Comparison of ENCODE assay signal across 16 cellular contexts in the genomic region with DNA sequence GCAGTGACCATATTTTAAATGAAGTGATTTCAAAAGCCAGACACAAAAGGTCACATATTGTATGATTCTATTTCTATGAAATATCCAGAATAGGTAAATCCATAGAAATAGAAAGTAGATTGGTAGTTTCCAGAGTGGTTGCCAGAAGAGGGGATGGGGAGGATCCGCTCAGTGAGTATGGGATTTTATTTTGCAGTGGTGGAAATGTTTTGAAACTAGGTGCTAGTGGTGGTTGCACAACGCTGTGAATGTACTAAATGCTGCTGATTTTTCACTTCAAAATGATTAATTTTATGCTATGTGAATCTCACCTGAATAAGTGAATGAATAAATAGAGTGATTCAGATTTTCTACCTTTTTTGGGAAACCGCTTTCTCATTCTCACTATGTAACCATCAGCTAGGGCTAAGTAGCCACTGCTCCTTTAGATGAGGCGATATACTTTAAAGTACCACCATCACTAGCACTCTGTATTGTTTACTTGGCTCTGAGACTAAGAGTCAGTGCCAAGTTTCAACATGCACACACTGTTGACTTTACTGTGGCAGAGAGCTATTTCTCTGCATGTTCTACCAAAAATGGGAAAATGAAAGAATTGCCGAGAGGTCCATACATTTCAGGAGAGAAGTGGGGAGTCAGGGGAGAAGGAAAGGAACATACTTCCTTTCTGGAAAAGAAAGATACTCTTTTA.
"Had no signal": no experiment of that assay in that cellular context is flagged by ENCODE, and none has a peak within 500 bp of the region (broad histone marks: within the 10 kb centered on the region; RNA-seq: fewer than 3 reads in every experiment).

No MANE protein-coding gene starts in this region.

- H3K4me1 ChIP-seq: colonic mucosa, sigmoid colon had no signal

- H3K27me3 ChIP-seq: body of pancreas, colonic mucosa, esophagus muscularis mucosa, ovary, sigmoid colon had no signal

- H3K27ac ChIP-seq: body of pancreas, colonic mucosa, esophagus muscularis mucosa, ovary, sigmoid colon had no signal

- DNase-seq: activated CD4-positive, alpha-beta memory T cell treated with anti-CD3 and anti-CD28 coated beads, Interleukin-2, amount 10 ng/mL, durations not matched to agents 7 days and 5 days; activated CD4-positive, alpha-beta T cell treated with anti-CD3 and anti-CD28 coated beads for 4 hours; activated effector memory CD4-positive, alpha-beta T cell treated with Interleukin-2 at 50 U/mL for 16 hours; activated T-cell treated with anti-CD3 and anti-CD28 coated beads, Interleukin-2, amount 50 U/mL, for 4 hours; amniotic stem cell; body of pancreas; central memory CD4-positive, alpha-beta T cell; colonic mucosa; foreskin fibroblast; naive B cell; ovary; sigmoid colon; stimulated activated CD4-positive, alpha-beta T cell treated with anti-CD3 and anti-CD28 coated beads, Interleukin-1b, Interleukin-23, amount 100 ng/mL, for 48 hours; stimulated activated naive CD8-positive, alpha-beta T cell treated with anti-CD3 and anti-CD28 coated beads, Interleukin-15, amount 100 ng/mL, for 72 hours had no signal

- H3K9me3 ChIP-seq: body of pancreas, colonic mucosa, esophagus muscularis mucosa, ovary, sigmoid colon had no signal

- H3K36me3 ChIP-seq: colonic mucosa, esophagus muscularis mucosa, ovary, sigmoid colon had no signal

- H3K4me3 ChIP-seq: body of pancreas, colonic mucosa, esophagus muscularis mucosa, ovary, sigmoid colon had no signal

- ATAC-seq: activated T-cell treated with anti-CD3 and anti-CD28 coated beads, Interleukin-2, amount 50 U/mL, for 4 hours; body of pancreas; stimulated activated naive CD8-positive, alpha-beta T cell treated with anti-CD3 and anti-CD28 coated beads, Interleukin-15, amount 100 ng/mL, for 72 hours; WTC11 had no signal
